ENCODE assay signal across 32 cellular contexts in the genomic region with DNA sequence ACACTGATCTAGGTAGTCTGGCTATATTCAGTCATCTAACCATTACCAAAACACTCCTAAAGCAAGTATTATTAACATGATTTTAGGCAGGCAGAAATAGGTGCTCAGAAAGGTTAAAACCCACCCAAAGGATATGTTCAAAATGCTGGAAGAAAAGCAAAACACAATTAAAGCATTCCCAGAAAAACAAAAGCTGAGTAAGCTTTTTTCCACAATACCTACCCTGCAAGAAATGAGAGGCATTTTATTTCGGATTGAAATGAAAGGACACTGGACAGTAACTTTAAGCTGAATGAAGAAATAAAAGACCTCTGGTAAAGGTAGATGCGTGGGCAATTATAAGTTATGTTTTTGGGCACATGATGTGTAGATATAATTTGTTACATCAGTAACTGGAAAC. TPM values are rescaled to one million over a fixed set of nuclear protein-coding genes. Genes with fewer than 3 reads are reported as not detected.
"Had no signal": no experiment of that assay in that cellular context is flagged by ENCODE, and none has a peak within 500 bp of the region (broad histone marks: within the 10 kb centered on the region; RNA-seq: fewer than 3 reads in every experiment).

No MANE protein-coding gene starts in this region.

- H3K27me3 ChIP-seq: neural progenitor cell, ovary, suprapubic skin, testis, tibial artery, transverse colon, upper lobe of right lung, uterus had no signal

- H3K27ac ChIP-seq: neural progenitor cell, ovary, parathyroid adenoma, psoas muscle, skin epidermis, spleen, suprapubic skin, testis, tibial artery, transverse colon, upper lobe of right lung, uterus had no signal

- H2AFZ ChIP-seq: neural progenitor cell, parathyroid adenoma had no signal

- H3K4me2 ChIP-seq: neural progenitor cell, smooth muscle cell had no signal

- H3K4me1 ChIP-seq: parathyroid adenoma, psoas muscle, spleen, testis, tibial artery, upper lobe of right lung, uterus had no signal

- H3K9ac ChIP-seq: neural progenitor cell, parathyroid adenoma had no signal

- H3K79me2 ChIP-seq: parathyroid adenoma had no signal

- H3K4me3 ChIP-seq: neural progenitor cell, ovary, psoas muscle, skin epidermis, smooth muscle cell, spleen, suprapubic skin, testis, tibial artery, transverse colon, upper lobe of right lung, uterus had no signal

- ATAC-seq: natural killer cell; psoas muscle; right cardiac atrium; sciatic nerve; stimulated activated memory B cell treated with anti-CD40 and anti-IgM and Interleukin-4, amounts not matched to agents 10 μg/mL and 1 μg/mL and 100 μg/mL, for 72 hours; stimulated activated naive CD8-positive, alpha-beta T cell treated with anti-CD3 and anti-CD28 coated beads, Interleukin-15, amount 100 ng/mL, for 72 hours; stimulated activated naive CD8-positive, alpha-beta T cell treated with anti-CD3 and anti-CD28 coated beads, Interleukin-15, Interleukin-2, amounts not matched to agents 100 U/mL and 50 U/mL, for 24 hours; upper lobe of right lung had no signal

- H3K36me3 ChIP-seq: neural progenitor cell, ovary, spleen, suprapubic skin, tibial artery, transverse colon, upper lobe of right lung, uterus had no signal

- DNase-seq: natural killer cell; occipital lobe; ovary; posterior cingulate gyrus; psoas muscle; right cardiac atrium; spleen; stimulated activated CD4-positive, alpha-beta T cell treated with anti-CD3 and anti-CD28 coated beads, Interleukin-12 subunit alpha, Interleukin-12 subunit beta, amount 100 ng/mL, for 4 hours; stimulated activated CD4-positive, alpha-beta T cell treated with anti-CD3 and anti-CD28 coated beads, Interleukin-1b, Interleukin-23, amount 100 ng/mL, for 48 hours; stimulated activated CD4-positive, alpha-beta T cell treated with anti-CD3 and anti-CD28 coated beads, Interleukin-4, amount 100 ng/mL, for 1 hour; stimulated activated CD4-positive, alpha-beta T cell treated with anti-CD3 and anti-CD28 coated beads, Interleukin-4, amount 100 ng/mL, for 4 hours; stimulated activated naive CD4-positive, alpha-beta T cell; stimulated activated naive CD8-positive, alpha-beta T cell treated with anti-CD3 and anti-CD28 coated beads, Interleukin-15, amount 100 ng/mL, for 72 hours; stimulated activated naive CD8-positive, alpha-beta T cell treated with anti-CD3 and anti-CD28 coated beads, Interleukin-15, Interleukin-2, amounts not matched to agents 100 U/mL and 50 U/mL, for 24 hours; substantia nigra; testis; tibial artery; transverse colon; upper lobe of right lung; uterus had no signal

- H3K9me3 ChIP-seq: ovary, psoas muscle, suprapubic skin, testis, tibial artery, transverse colon, upper lobe of right lung, uterus had no signal

RNA-seq across cellular contexts. Expression of a gene that starts 8.2 kb away (rescaled TPM):
- total RNA-seq: natural killer cell, occipital lobe, osteoblast, psoas muscle, right cardiac atrium, sciatic nerve, smooth muscle cell, spleen, testis, upper lobe of right lung, urinary bladder had no signal
- polyA plus RNA-seq: neural cell, psoas muscle, right cardiac atrium, smooth muscle cell, spleen had no signal

RNA-seq across cellular contexts. Expression of a gene that starts 21.8 kb away (rescaled TPM):
- total RNA-seq: natural killer cell, occipital lobe, osteoblast, psoas muscle, renal cortical epithelial cell, right cardiac atrium, sciatic nerve, smooth muscle cell, spleen, testis, upper lobe of right lung, urinary bladder, uterus had no signal
- polyA plus RNA-seq: neural cell, ovary, psoas muscle, right cardiac atrium, smooth muscle cell, spleen had no signal

RNA-seq across cellular contexts. Expression of a gene that starts 51.6 kb away (rescaled TPM):
- total RNA-seq: natural killer cell, occipital lobe, osteoblast, ovary, progenitor cell of endocrine pancreas, psoas muscle, right cardiac atrium, sciatic nerve, smooth muscle cell, spleen, suprapubic skin, testis, transverse colon, upper lobe of right lung, urinary bladder, uterus had no signal
- polyA plus RNA-seq: neural cell, ovary, psoas muscle, right cardiac atrium, smooth muscle cell, spleen, urinary bladder had no signal
